1 cellular context compared by ENCODE assay signal in genomic region chr18:24112464-24112863, GRCh38.
TF ChIP-seq lines count a peak whose summit lies in the region.

No MANE protein-coding gene starts in this region.

TF ChIP-seq in HEK293T, 16 proteins besides CTCF, POLR2A, EP300 and RAD21 (continued from another document):
- no peak for TF ChIP-seq PKNOX1 (IDR thresholded peaks at IDR 0.05)
- TF ChIP-seq FOXK2 (IDR thresholded peaks at IDR 0.05): no peak
- TF ChIP-seq ARNT (IDR thresholded peaks at IDR 0.05): no peak
- TF ChIP-seq FOXM1 (IDR thresholded peaks at IDR 0.05; ENCODE audit: borderline replicate concordance): no peak
- no peak for TF ChIP-seq TARDBP (IDR thresholded peaks at IDR 0.05)
- TF ChIP-seq ELF4 (IDR thresholded peaks at IDR 0.05): no peak
- no peak for TF ChIP-seq BHLHE40 (IDR thresholded peaks at IDR 0.05; ENCODE audit: borderline replicate concordance)
- no peak for TF ChIP-seq ZNF384 (IDR thresholded peaks at IDR 0.05)
- TF ChIP-seq HDGF (IDR thresholded peaks at IDR 0.05; ENCODE audit: borderline replicate concordance): no peak
- no peak for TF ChIP-seq NFRKB (IDR thresholded peaks at IDR 0.05)
- no peak for TF ChIP-seq L3MBTL2 (conservative IDR thresholded peaks at IDR 0.05)
- no peak for TF ChIP-seq FOXA1 (IDR thresholded peaks at IDR 0.05)
- no peak for TF ChIP-seq LEF1 (IDR thresholded peaks at IDR 0.05; ENCODE audit: borderline replicate concordance)
- TF ChIP-seq SP1 (IDR thresholded peaks at IDR 0.05): no peak
- no peak for TF ChIP-seq SUZ12 (IDR thresholded peaks at IDR 0.05)
